Comparison of ENCODE assay signal across 7 cellular contexts in genomic region chr1:160046494-160047115, GRCh38. TPM values are rescaled to one million over a fixed set of nuclear protein-coding genes. Genes with fewer than 3 reads are reported as not detected.
A peak's percentile ranks its signal among the peaks of the same experiment; 100 is the strongest.
DNase-seq lines count a peak whose midpoint lies in the region; ATAC-seq lines count a peak whose summit lies in the region.

No MANE protein-coding gene starts in this region.

- no peaks in the 10 kb centered on the region for H3K9me3 Mint-ChIP-seq in effector memory CD8-positive, alpha-beta T cell
- no peaks in the 10 kb centered on the region for H3K9me3 Mint-ChIP-seq in memory B cell

- peak overlapping the region; percentile 21 for H3K4me3 ChIP-seq in thymus (ENCODE audit: low read length)

- H3K4me1 Mint-ChIP-seq in effector memory CD8-positive, alpha-beta T cell (ENCODE audit: low read depth in 2 of 2): peaks cover 6% of the 10 kb centered on the region in 2 donors
- H3K4me1 Mint-ChIP-seq in memory B cell: peaks cover 12% of the 10 kb centered on the region

- peaks cover 2% of the 10 kb centered on the region for H3K27me3 ChIP-seq in thymus (ENCODE audit: control insufficient read depth, insufficient read depth)

- peaks cover 4% of the 10 kb centered on the region for H3K36me3 Mint-ChIP-seq in effector memory CD8-positive, alpha-beta T cell (ENCODE audit: insufficient read depth)
- no peaks in the 10 kb centered on the region for H3K36me3 Mint-ChIP-seq in memory B cell

- ATAC-seq in GM21529 (IDR thresholded peaks at IDR 0.05; ENCODE audit: unreplicated experiment): peak; percentile 74
- ATAC-seq in effector memory CD8-positive, alpha-beta T cell (replicated peaks): peak; percentile 81
- peak; percentile 85 for ATAC-seq in memory B cell (ENCODE audit: low read depth)

- H3K9me3 ChIP-seq in thymus (ENCODE audit: control insufficient read depth): no peaks in the 10 kb centered on the region

- H3K4me1 ChIP-seq in thymus (ENCODE audit: control insufficient read depth, insufficient read depth, low read length): peaks cover 18% of the 10 kb centered on the region

- H3K4me3 Mint-ChIP-seq in effector memory CD8-positive, alpha-beta T cell: peak overlapping the region; percentile 45 to 69
- peak overlapping the region; percentile 82 for H3K4me3 Mint-ChIP-seq in memory B cell

- H3K36me3 ChIP-seq in thymus (ENCODE audit: control insufficient read depth, insufficient read depth): no peaks in the 10 kb centered on the region

- H3K27ac Mint-ChIP-seq in effector memory CD8-positive, alpha-beta T cell: no peak overlapping the region
- H3K27ac Mint-ChIP-seq in memory B cell: no peak overlapping the region

- WGBS in thymus: 9% methylated on average over 11 of the region's 11 CpGs

- peaks cover 23 to 50% of the 10 kb centered on the region in 2 donors for H3K27me3 Mint-ChIP-seq in effector memory CD8-positive, alpha-beta T cell
- H3K27me3 Mint-ChIP-seq in memory B cell: peaks cover 11% of the 10 kb centered on the region

- DNase-seq in EH (ENCODE audit: low read depth) (peak; percentile 45), MV-4-11 (lab: John Stamatoyannopoulos, UW) (peak; percentile 18), memory B cell (ENCODE audit: low spot score in 2 of 2) (peak; percentile 30 to 54)
- peak; percentile 53 for DNase-seq in activated CD4-positive, alpha-beta T cell treated with anti-CD3 and anti-CD28 coated beads for 48 hours
- DNase-seq in effector memory CD8-positive, alpha-beta T cell: peak; percentile 21 to 40 (median 32)

- H3K27ac ChIP-seq in thymus (ENCODE audit: low read depth): no peak overlapping the region

RNA-seq across cellular contexts. Expression of gene PIGM, which starts 14.8 kb away (rescaled TPM):
- polyA plus RNA-seq in thymus: 5.7 TPM

RNA-seq across cellular contexts. Expression of gene KCNJ10, which starts 23.4 kb away (rescaled TPM):
- 0.27 TPM for polyA plus RNA-seq in thymus

RNA-seq across cellular contexts. Expression of gene KCNJ9, which starts 34.7 kb away (rescaled TPM):
- polyA plus RNA-seq in thymus: 0.09 TPM

RNA-seq across cellular contexts. Expression of gene IGSF8, which starts 51.8 kb away (rescaled TPM):
- polyA plus RNA-seq in thymus: 22.3 TPM
